11 cellular contexts compared by ENCODE assay signal in the genomic region with DNA sequence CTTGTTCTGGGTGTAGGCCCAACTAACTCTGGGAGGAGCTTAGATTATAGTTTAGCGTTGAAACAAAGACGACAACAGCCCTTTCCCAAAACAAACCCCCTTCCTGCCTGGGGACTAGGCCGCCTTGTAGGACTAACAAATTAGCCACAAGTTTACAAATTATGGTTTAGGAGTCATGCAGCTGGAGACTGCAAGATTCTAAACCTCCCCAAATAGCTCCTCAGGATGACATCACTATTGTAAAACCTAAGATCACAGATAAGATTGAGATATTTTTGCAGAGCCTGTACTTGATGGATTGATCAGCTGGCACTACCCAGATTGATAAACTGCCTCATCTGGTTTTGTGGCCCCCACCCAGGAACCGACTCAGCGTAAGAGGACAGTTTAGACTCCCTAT. TPM values are rescaled to one million over a fixed set of nuclear protein-coding genes. Genes with fewer than 3 reads are reported as not detected.
DNase-seq lines count a peak whose midpoint lies in the region; ATAC-seq and TF ChIP-seq lines count a peak whose summit lies in the region.
"Had no signal": no experiment of that assay in that cellular context is flagged by ENCODE, and none has a peak within 500 bp of the region (broad histone marks: within the 10 kb centered on the region; RNA-seq: fewer than 3 reads in every experiment).

No MANE protein-coding gene starts in this region.

- no peak for TF ChIP-seq CTCF in A673 (conservative IDR thresholded peaks at IDR 0.05; ENCODE audit: low read depth, low read length)

- H3K27ac ChIP-seq in BLaER1 = no peak overlapping the region
- no peak overlapping the region for H3K27ac ChIP-seq in mesendoderm (ENCODE audit: low read depth, low read length)
- no peak overlapping the region for H3K27ac ChIP-seq in A673 (ENCODE audit: low read depth, low read length, poor library complexity, severe bottlenecking)
- H3K27ac ChIP-seq: parathyroid adenoma, tibial artery had no signal

- BruUV-seq in A673 (replicated peaks; lab: Mats Ljungman, UMichigan) = no TSS peak

- no peak overlapping the region for H3K56ac ChIP-seq in mesendoderm (ENCODE audit: low read length)

- peaks cover 2% of the 10 kb centered on the region for H3K79me2 ChIP-seq in mesendoderm (ENCODE audit: control insufficient read depth, insufficient read depth, low read length)
- H3K79me2 ChIP-seq: parathyroid adenoma had no signal

- CTCF ChIA-PET in A673 (lab: Charles Lee) = interaction anchor here (0.6 kb wide), 1 partner anchor 576 kb away, joined by 6 read pairs; no protein-coding TSS in a partner anchor

- H3K4me1 ChIP-seq in BLaER1 (peaks cover 38% of the 10 kb centered on the region), adipocyte (ENCODE audit: control insufficient read depth, insufficient read depth, low read length) (peaks cover 18% of the 10 kb centered on the region), mesendoderm (ENCODE audit: control insufficient read depth, low read depth, low read length) (no peaks in the 10 kb centered on the region), A673 (ENCODE audit: insufficient read depth, low read length, poor library complexity, severe bottlenecking) (no peaks in the 10 kb centered on the region)
- H3K4me1 ChIP-seq: parathyroid adenoma had no signal

- H3K23ac ChIP-seq in mesendoderm (ENCODE audit: low read length) = no peak overlapping the region

- no peak overlapping the region for H4K8ac ChIP-seq in mesendoderm (ENCODE audit: low read depth, low read length)

- no peak overlapping the region for H2BK120ac ChIP-seq in mesendoderm (ENCODE audit: low read depth, low read length)

- no peak overlapping the region for H2BK15ac ChIP-seq in mesendoderm (replicated peaks; ENCODE audit: low read depth)

- no peak overlapping the region for H2BK5ac ChIP-seq in mesendoderm (ENCODE audit: low read length)

- ATAC-seq in GM18861 (IDR thresholded peaks at IDR 0.05; ENCODE audit: unreplicated experiment) = no peak

- H3K4me3 ChIP-seq in BLaER1 = no peak overlapping the region
- no peak overlapping the region for H3K4me3 ChIP-seq in adipocyte (ENCODE audit: low read length)
- H3K4me3 ChIP-seq in mesendoderm (ENCODE audit: low read length) = no peak overlapping the region
- no peak overlapping the region for H3K4me3 ChIP-seq in A673 (ENCODE audit: low read depth, low read length, poor library complexity, severe bottlenecking)
- H3K4me3 ChIP-seq: tibial artery had no signal

- H3K9ac ChIP-seq in BLaER1 (no peak overlapping the region), adipocyte (ENCODE audit: low read length) (no peak overlapping the region), mesendoderm (ENCODE audit: low read length) (no peak overlapping the region)
- H3K9ac ChIP-seq: parathyroid adenoma had no signal

- H3K9me3 ChIP-seq in BLaER1 (no peaks in the 10 kb centered on the region), adipocyte (ENCODE audit: control insufficient read depth, low read length) (no peaks in the 10 kb centered on the region), A673 (ENCODE audit: low read depth, low read length, poor library complexity, severe bottlenecking) (no peaks in the 10 kb centered on the region)
- H3K9me3 ChIP-seq: tibial artery had no signal

- intact Hi-C loops in posterior vena cava (cut with DNase I) (no loop called here), A673 (cut with micrococcal nuclease; ENCODE audit: unreplicated experiment) (no loop called here)

- no CpG with 5 or more reads among the region's 5 CpGs for WGBS in mesendoderm (ENCODE audit: extremely low coverage, insufficient coverage, low lambda C conversion rate)

- H4K5ac ChIP-seq in mesendoderm (ENCODE audit: low read length) = no peak overlapping the region

- H3K79me1 ChIP-seq in mesendoderm (ENCODE audit: low read length) = peaks cover 3% of the 10 kb centered on the region

- H3K4ac ChIP-seq in mesendoderm (ENCODE audit: low read depth, low read length) = peak overlapping the region; percentile 6

- H3K36me3 ChIP-seq in BLaER1 = no peaks in the 10 kb centered on the region
- H3K36me3 ChIP-seq in adipocyte (ENCODE audit: control insufficient read depth, insufficient read depth, low read length, severe bottlenecking) = no peaks in the 10 kb centered on the region
- H3K36me3 ChIP-seq in mesendoderm (ENCODE audit: control insufficient read depth, insufficient read depth, low read length) = no peaks in the 10 kb centered on the region
- no peaks in the 10 kb centered on the region for H3K36me3 ChIP-seq in A673 (ENCODE audit: insufficient read depth, low read length, poor library complexity, severe bottlenecking)
- H3K36me3 ChIP-seq: tibial artery had no signal

- H3K18ac ChIP-seq in mesendoderm (ENCODE audit: low read length) = no peak overlapping the region

- peak overlapping the region; percentile 5; the same call in 1 of the 2 replicates for H3K4me2 ChIP-seq in BLaER1
- H3K4me2 ChIP-seq in mesendoderm (ENCODE audit: low read length) = no peak overlapping the region

- no peak overlapping the region for H2AK5ac ChIP-seq in mesendoderm (ENCODE audit: low read length)

- no peaks in the 10 kb centered on the region for H3K27me3 ChIP-seq in BLaER1
- H3K27me3 ChIP-seq in adipocyte (replicated peaks; ENCODE audit: control insufficient read depth, insufficient read depth, low read length) = no peaks in the 10 kb centered on the region
- no peaks in the 10 kb centered on the region for H3K27me3 ChIP-seq in mesendoderm (ENCODE audit: insufficient read depth, low read length, poor library complexity)
- H3K27me3 ChIP-seq in A673 (replicated peaks; ENCODE audit: insufficient read depth, low read depth, low read length, poor library complexity) = no peaks in the 10 kb centered on the region
- H3K27me3 ChIP-seq: tibial artery had no signal

- H4K20me1 ChIP-seq in BLaER1 = no peaks in the 10 kb centered on the region

- peak; percentile 12 for DNase-seq in HT1080 (ENCODE audit: low read depth)
- DNase-seq in adipocyte (ENCODE audit: low read depth) = peak; percentile 10
- no peak for DNase-seq in mesendoderm
- no peak for DNase-seq in LoVo (ENCODE audit: low spot score)
- no peak for DNase-seq in posterior vena cava (ENCODE audit: low spot score)
- DNase-seq in A673 (ENCODE audit: low spot score) = no peak
- DNase-seq: NCI-H1436 treated with DMSO at 0.1 percent for 48 hours, tibial artery had no signal

- POLR2A ChIA-PET in A673 (lab: Charles Lee; ENCODE audit: low non-redundant PET) = no interaction called here

RNA-seq across cellular contexts. Expression of gene SLC25A15, which starts 2.3 kb away (rescaled TPM):
- 61.7 and 66.3 TPM in 2 replicates for total RNA-seq in HT1080 (2014; rRNA removed; shearing (Covaris generic))
- 33.1 and 37.1 TPM in 2 replicates for polyA plus RNA-seq in HT1080 (2015; cell fraction: cytosol; rRNA removed)
- polyA plus RNA-seq in HT1080 (2015; cell fraction: nucleus; rRNA removed) = 14.6 and 17.1 TPM in 2 replicates
- 18.7 TPM for polyA plus RNA-seq in mesendoderm (2013, experiment 1 of 2)
- polyA plus RNA-seq in mesendoderm (2013, experiment 2 of 2) = 18.5 TPM
- total RNA-seq in posterior vena cava (1 to 10 TPM; 3.8 to 7.0 TPM), A673 (2021) (19.6 and 20.3 TPM in 2 replicates)

RNA-seq across cellular contexts. Expression of gene MRPS31, which starts 16.1 kb away (rescaled TPM):
- total RNA-seq in HT1080 (2014; rRNA removed; shearing (Covaris generic)) = 25.3 and 25.7 TPM in 2 replicates
- polyA plus RNA-seq in HT1080 (2015; cell fraction: cytosol; rRNA removed) = 25.3 and 28.1 TPM in 2 replicates
- 52.0 and 62.7 TPM in 2 replicates for polyA plus RNA-seq in HT1080 (2015; cell fraction: nucleus; rRNA removed)
- polyA plus RNA-seq in mesendoderm (2013, experiment 1 of 2) = 42.1 TPM
- polyA plus RNA-seq in mesendoderm (2013, experiment 2 of 2) = 41.7 TPM
- total RNA-seq in posterior vena cava (10 to 100 TPM; 14.9 to 16.8 TPM), A673 (2021) (32.0 and 32.3 TPM in 2 replicates)

Comparison
In these comparisons a context has a peak if more than half of its experiments do, and no peak if none do; other contexts are left out.
1. DNase-seq: peak in HT1080 (single experiment) and adipocyte (single experiment); none in mesendoderm (single experiment), LoVo (single experiment), posterior vena cava (single experiment) and A673 (single experiment).